19 cellular contexts compared by ENCODE assay signal in the genomic region with DNA sequence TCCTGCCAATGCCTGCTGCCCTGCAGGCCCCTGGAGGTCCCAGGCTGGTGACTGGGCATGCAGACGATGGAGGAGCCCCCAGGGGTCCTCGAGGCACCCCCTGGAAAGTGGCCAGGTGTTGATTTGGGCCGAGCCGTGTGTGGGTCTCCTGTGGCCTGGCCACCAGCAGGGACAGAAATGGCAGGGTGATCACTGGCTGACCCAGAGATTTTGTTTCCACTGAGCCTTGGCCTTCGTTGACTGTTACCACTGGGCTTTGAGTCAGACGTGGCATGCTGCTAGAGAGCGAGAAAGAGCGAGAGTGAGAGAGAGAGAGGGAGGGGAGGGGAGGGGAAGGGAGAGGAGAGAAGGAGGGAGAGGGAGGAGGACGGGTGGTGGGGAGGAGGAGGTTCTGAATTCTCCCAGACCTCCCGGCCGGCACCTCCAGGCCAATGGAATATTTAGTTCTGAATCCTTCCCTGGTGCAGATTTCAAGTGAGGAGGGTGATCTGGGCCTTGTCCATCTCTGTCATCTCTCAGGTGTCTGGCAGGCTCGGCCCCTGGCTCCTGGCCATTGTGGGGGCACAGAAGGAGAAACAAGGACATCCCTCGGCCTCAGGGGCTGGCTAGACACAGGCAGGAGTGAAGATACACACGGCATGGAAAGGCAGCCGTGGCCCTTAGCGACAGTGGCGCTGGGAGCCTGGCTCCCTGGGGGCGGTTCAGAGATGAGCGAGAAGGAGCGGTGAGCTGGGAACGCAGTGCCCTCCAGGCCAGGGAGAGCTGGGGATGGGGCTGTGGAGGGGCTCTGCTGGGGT.
"Had no signal": no experiment of that assay in that cellular context is flagged by ENCODE, and none has a peak within 500 bp of the region (broad histone marks: within the 10 kb centered on the region; RNA-seq: fewer than 3 reads in every experiment).

No MANE protein-coding gene starts in this region.

- H3K27ac ChIP-seq: brain microvascular endothelial cell, coronary artery, left lung, ovary, tibial artery had no signal

- ATAC-seq: activated CD8-positive, alpha-beta T cell treated with anti-CD3 and anti-CD28 coated beads, Interleukin-2, amount 10 ng/mL, durations not matched to agents 7 days and 5 days; left lung; sciatic nerve; stimulated activated memory B cell treated with anti-CD40 and anti-IgM and Interleukin-4, amounts not matched to agents 10 μg/mL and 1 μg/mL and 100 μg/mL, for 72 hours had no signal

- H3K4me2 ChIP-seq: smooth muscle cell had no signal

- H3K27me3 ChIP-seq: brain microvascular endothelial cell, ovary had no signal

- H3K36me3 ChIP-seq: brain microvascular endothelial cell, left lung, ovary, tibial artery had no signal

- DNase-seq: activated CD4-positive, alpha-beta T cell treated with anti-CD3 and anti-CD28 coated beads, Interleukin-2, amount 10 ng/mL, durations not matched to agents 24 days and 14 days; activated CD8-positive, alpha-beta T cell treated with anti-CD3 and anti-CD28 coated beads, Interleukin-2, amount 10 ng/mL, durations not matched to agents 7 days and 5 days; activated naive CD4-positive, alpha-beta T cell treated with anti-CD3 and anti-CD28 coated beads for 36 hours; activated T-cell treated with anti-CD3 and anti-CD28 coated beads, Interleukin-2, amount 50 U/mL, for 24 hours; anterior cingulate cortex; brain microvascular endothelial cell; hypothalamus; kidney; left lung; mammary epithelial cell; ovary; stimulated activated CD4-positive, alpha-beta T cell treated with anti-CD3 and anti-CD28 coated beads, Interleukin-4, amount 100 ng/mL, for 4 hours; tibial artery had no signal

- H3K9me3 ChIP-seq: left lung, ovary, tibial artery had no signal

- FAIRE-seq: frontal cortex, kidney, urothelium cell line had no signal

- H3K4me3 ChIP-seq: coronary artery, left lung, ovary, smooth muscle cell, tibial artery had no signal
